37 cellular contexts compared by ENCODE assay signal in genomic region chr11:119160151-119160550, GRCh38. TPM values are rescaled to one million over a fixed set of nuclear protein-coding genes. Genes with fewer than 3 reads are reported as not detected.
"Had no signal": no experiment of that assay in that cellular context is flagged by ENCODE, and none has a peak within 500 bp of the region (broad histone marks: within the 10 kb centered on the region; RNA-seq: fewer than 3 reads in every experiment).

No MANE protein-coding gene starts in this region.

- H3K4me3 ChIP-seq: adrenal gland, ascending aorta, body of pancreas, breast epithelium, cardiac muscle cell had no signal

- FAIRE-seq: astrocyte, bronchial epithelial cell had no signal

- H3K36me3 ChIP-seq: adrenal gland, ascending aorta, brain microvascular endothelial cell, breast epithelium, cardiac muscle cell had no signal

- H3K4me1 ChIP-seq: adrenal gland, ascending aorta, body of pancreas, breast epithelium had no signal

- H3K27ac ChIP-seq: adrenal gland, ascending aorta, body of pancreas, brain microvascular endothelial cell, breast epithelium, cardiac muscle cell had no signal

- H3K27me3 ChIP-seq: adrenal gland, ascending aorta, body of pancreas, brain microvascular endothelial cell, breast epithelium, cardiac muscle cell had no signal

- H3K9me3 ChIP-seq: adrenal gland, ascending aorta, body of pancreas, breast epithelium had no signal

- DNase-seq: activated effector memory CD4-positive, alpha-beta T cell treated with anti-CD3 and anti-CD28 coated beads, Interleukin-2, amount 50 U/mL, for 16 hours; activated effector memory CD4-positive, alpha-beta T cell treated with Interleukin-2 at 50 U/mL for 16 hours; activated gamma-delta T cell; activated gamma-delta T cell treated with Interleukin-2 at 50 U/mL for 16 hours; activated naive CD4-positive, alpha-beta T cell; activated naive CD4-positive, alpha-beta T cell treated with anti-CD3 and anti-CD28 coated beads for 36 hours; activated naive CD4-positive, alpha-beta T cell treated with anti-CD3 and anti-CD28 coated beads, Interleukin-2, amount 10 ng/mL, durations not matched to agents 7 days and 5 days; activated naive CD4-positive, alpha-beta T cell treated with anti-CD3 and anti-CD28 coated beads, Interleukin-2, amount 50 U/mL, for 16 hours; activated naive CD4-positive, alpha-beta T cell treated with Interleukin-2 at 50 U/mL for 16 hours; activated naive CD8-positive, alpha-beta T cell treated with anti-CD3 and anti-CD28 coated beads for 36 hours; activated naive CD8-positive, alpha-beta T cell treated with anti-CD3 and anti-CD28 coated beads, Interleukin-2, amount 10 ng/mL, durations not matched to agents 7 days and 5 days; activated naive CD8-positive, alpha-beta T cell treated with anti-CD3 and anti-CD28 coated beads, Interleukin-2, amount 50 U/mL, for 24 hours; activated T-cell treated with anti-CD3 and anti-CD28 coated beads, Interleukin-2, amount 50 U/mL, for 1 hour; activated T-cell treated with anti-CD3 and anti-CD28 coated beads, Interleukin-2, amount 50 U/mL, for 24 hours; activated T-cell treated with anti-CD3 and anti-CD28 coated beads, Interleukin-2, amount 50 U/mL, for 4 hours; activated T-cell treated with anti-CD3 and anti-CD28 coated beads, Interleukin-2, amount 50 U/mL, for 48 hours; activated T-cell treated with anti-CD3 and anti-CD28 coated beads, Interleukin-2, amount 50 U/mL, for 72 hours; amniotic stem cell; amygdala; anterior cingulate cortex; aorta; body of pancreas; brain microvascular endothelial cell; central memory CD4-positive, alpha-beta T cell; cerebellar nuclear complex had no signal

- ATAC-seq: activated naive CD4-positive, alpha-beta T cell treated with anti-CD3 and anti-CD28 coated beads, Interleukin-2, amount 50 U/mL, for 72 hours; activated naive CD8-positive, alpha-beta T cell treated with anti-CD3 and anti-CD28 coated beads, Interleukin-2, amount 50 U/mL, for 24 hours; activated T-cell treated with anti-CD3 and anti-CD28 coated beads, Interleukin-2, amount 50 U/mL, for 4 hours; activated T-cell treated with anti-CD3 and anti-CD28 coated beads, Interleukin-2, amount 50 U/mL, for 72 hours; activated T-helper 17 cell treated with anti-CD3 and anti-CD28 coated beads, Interleukin-2, amount 50 U/mL, for 72 hours; body of pancreas had no signal

RNA-seq across cellular contexts. Expression of gene ABCG4, which starts 11.3 kb away (rescaled TPM):
- total RNA-seq: activated naive CD8-positive, alpha-beta T cell treated with anti-CD3 and anti-CD28 coated beads, Interleukin-2, amount 10 ng/mL, durations not matched to agents 7 days and 5 days; activated T-helper 1 cell treated with anti-CD3 and anti-CD28 coated beads, Interleukin-12 subunit alpha, Interleukin-12 subunit beta, Interleukin-2, Interleukin-4 antibody, amounts not matched to agents 30 ng/mL and 10 ng/mL and 1 ng/mL, durations not matched to agents 14 hours and 24 hours and 36 hours; activated T-helper 17 cell treated with anti-CD3 and anti-CD28 coated beads, Interleukin-2, amount 50 U/mL, for 72 hours; ascending aorta had no signal

RNA-seq across cellular contexts. Expression of gene NHERF4, which starts 25.1 kb away (rescaled TPM):
- total RNA-seq: activated naive CD4-positive, alpha-beta T cell treated with anti-CD3 and anti-CD28 coated beads for 36 hours; activated naive CD8-positive, alpha-beta T cell treated with anti-CD3 and anti-CD28 coated beads for 36 hours; activated T-helper 1 cell treated with anti-CD3 and anti-CD28 coated beads, Interleukin-12 subunit alpha, Interleukin-12 subunit beta, Interleukin-2, Interleukin-4 antibody, amounts not matched to agents 30 ng/mL and 10 ng/mL and 1 ng/mL, durations not matched to agents 14 hours and 24 hours and 36 hours; ascending aorta; astrocyte; bronchial epithelial cell; cardiac septum; cerebellum; chondrocyte had no signal
